8 cellular contexts compared by ENCODE assay signal in the genomic region with DNA sequence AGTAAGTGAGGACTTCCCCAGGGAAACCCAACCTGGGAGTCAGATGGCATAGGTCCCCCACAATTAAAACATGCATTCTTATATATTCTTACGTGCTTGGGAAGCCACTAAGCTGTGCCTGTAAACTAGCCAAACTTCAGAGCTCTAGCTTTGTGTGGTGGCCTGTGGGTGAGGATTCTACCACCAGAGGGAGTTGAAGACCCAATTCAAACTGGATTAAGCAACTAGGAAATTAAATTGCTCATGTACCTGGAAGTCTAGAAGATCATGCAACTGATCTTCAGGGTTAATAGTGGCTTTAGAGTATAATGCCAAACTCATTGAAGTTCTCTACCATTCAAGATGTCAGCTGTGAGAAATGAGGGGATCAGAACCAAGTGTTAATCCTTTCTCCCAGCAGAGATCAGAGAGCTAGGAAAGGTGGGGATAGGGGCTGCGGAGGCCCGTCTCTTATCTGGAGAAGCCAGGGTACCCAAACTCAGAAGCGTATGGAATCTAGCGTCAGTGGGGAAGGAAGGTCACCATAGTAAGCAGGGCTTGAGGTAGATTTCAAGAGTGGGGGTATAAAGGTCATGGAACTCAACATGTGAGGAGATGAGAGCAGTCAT. TPM values are rescaled to one million over a fixed set of nuclear protein-coding genes. Genes with fewer than 3 reads are reported as not detected.
DNase-seq lines count a peak whose midpoint lies in the region; ATAC-seq and TF ChIP-seq lines count a peak whose summit lies in the region.

No MANE protein-coding gene starts in this region.

- H3K4me3 ChIP-seq in GM23248 (no peak overlapping the region), dorsolateral prefrontal cortex (no peak overlapping the region)

- H3K9ac ChIP-seq in GM23248 = no peak overlapping the region

- H3K4me2 ChIP-seq in GM23248 (ENCODE audit: unreplicated experiment) = no peak overlapping the region

- no peak for ATAC-seq in GM21515 (IDR thresholded peaks at IDR 0.05; ENCODE audit: unreplicated experiment)

- H4K20me1 ChIP-seq in GM23248 (ENCODE audit: insufficient read depth) = no peaks in the 10 kb centered on the region

- H3K36me3 Mint-ChIP-seq in nephron (ENCODE audit: low read depth) = no peaks in the 10 kb centered on the region
- H3K36me3 Mint-ChIP-seq in immature natural killer cell = no peaks in the 10 kb centered on the region

- TF ChIP-seq CTCF in dorsolateral prefrontal cortex (IDR thresholded peaks at IDR 0.05 in 54 of 56, conservative IDR thresholded peaks at IDR 0.05 in 2 of 56; ENCODE audit: low read depth in 1 of 56, partially characterized antibody in 56 of 56) = peak; percentile 46 to 82 (median 72)
- peak; percentile 52 to 65 (median 64) for TF ChIP-seq CTCF in nephron (IDR thresholded peaks at IDR 0.05; ENCODE audit: unreplicated experiment in 3 of 3)

- H3K4me3 Mint-ChIP-seq in nephron (no peak overlapping the region), immature natural killer cell (no peak overlapping the region)

- H3K4me1 ChIP-seq in GM23248 (ENCODE audit: insufficient read depth) = no peaks in the 10 kb centered on the region

- H3F3A ChIP-seq in GM23248 (ENCODE audit: insufficient read depth) = no peaks in the 10 kb centered on the region

- H3K9me3 Mint-ChIP-seq in nephron = no peaks in the 10 kb centered on the region
- peaks cover 0 to 8% (median under 1%) of the 10 kb centered on the region in 6 donors for H3K9me3 Mint-ChIP-seq in immature natural killer cell

- WGBS in GM23248 (ENCODE audit: low coverage in 1 of 2, low lambda C conversion rate in 2 of 2, missing lambda C conversion rate in 2 of 2), 2 experiments = 60 to 61% methylated on average over 5 of the region's 5 CpGs

- H3K36me3 ChIP-seq in GM23248 (ENCODE audit: low read depth) = no peaks in the 10 kb centered on the region

- intact Hi-C loops in dorsolateral prefrontal cortex (cut with DNase I) = loop anchor here (5.0 to 10.0 kb wide), 5 partner anchors 53 to 413 kb away; no protein-coding TSS in a partner anchor

- H3K9me2 ChIP-seq in GM23248 (ENCODE audit: insufficient read depth) = no peaks in the 10 kb centered on the region

- H3K27me3 Mint-ChIP-seq in nephron (ENCODE audit: low read depth) (peaks cover 5% of the 10 kb centered on the region), immature natural killer cell (ENCODE audit: low read depth in 3 of 3) (peaks cover 0 to 5% (median 0%) of the 10 kb centered on the region in 3 donors)

- no peak overlapping the region for H2AFZ ChIP-seq in GM23248

- H3K27ac Mint-ChIP-seq in nephron (no peak overlapping the region), immature natural killer cell (no peak overlapping the region)

- no peaks in the 10 kb centered on the region for H3K79me2 ChIP-seq in GM23248 (ENCODE audit: insufficient read depth)

- H3K27ac ChIP-seq in GM23248 (no peak overlapping the region), dorsolateral prefrontal cortex (no peak overlapping the region)

- in situ Hi-C loops in GM23248 (cut with MboI) = no loop called here

- 0 out of 2 replicates have a peak, but pooled peaks cover 13% of the 10 kb centered on the region for H3K27me3 ChIP-seq in GM23248 (replicated peaks; ENCODE audit: insufficient read depth)
- H3K27me3 ChIP-seq in dorsolateral prefrontal cortex = peaks cover 0 to 5% (median 0%) of the 10 kb centered on the region in 45 donors

- no peaks in the 10 kb centered on the region for H3K9me3 ChIP-seq in GM23248 (ENCODE audit: low read depth)

- H3K4me1 Mint-ChIP-seq in nephron = peaks cover 10% of the 10 kb centered on the region
- no peaks in the 10 kb centered on the region for H3K4me1 Mint-ChIP-seq in immature natural killer cell

- DNase-seq in AML-193 (lab: John Stamatoyannopoulos, UW) (peak; percentile 15 to 25), GM23248 (peak; percentile 76), NCI-H69 (lab: John Stamatoyannopoulos, UW) (peak; percentile 57), dorsolateral prefrontal cortex (peak in 6 of 10 donors; percentile 11 to 51 (median 38)), immature natural killer cell (no peak)
- DNase-seq in stimulated activated CD4-positive, alpha-beta T cell treated with anti-CD3 and anti-CD28 coated beads, Interleukin-4, amount 100 ng/mL, for 4 hours = no peak

RNA-seq across cellular contexts. Expression of a gene that starts 53.2 kb away (rescaled TPM):
- 4.2 and 9.9 TPM in 2 replicates for total RNA-seq in GM23248 (2014; rRNA removed; shearing (Covaris generic))
- 1.6 TPM in 2 replicates for polyA plus RNA-seq in GM23248 (2016; fragmentation: Nextera tagmentation; extraction: Ambion mirVana)
- 10 to 100 TPM; 14.7 to 52.9 (median 33.1) TPM for total RNA-seq in dorsolateral prefrontal cortex
- not detected for polyA plus RNA-seq in immature natural killer cell

Comparison
In these comparisons a context has a peak if more than half of its experiments do, and no peak if none do; other contexts are left out.
1. DNase-seq: peak in AML-193 (2 of 2), GM23248 (single experiment), NCI-H69 (single experiment) and dorsolateral prefrontal cortex (6 of 10); none in immature natural killer cell (0 of 3) and stimulated activated CD4-positive, alpha-beta T cell treated with anti-CD3 and anti-CD28 coated beads, Interleukin-4, amount 100 ng/mL, for 4 hours (0 of 2).